In the genomic region with DNA sequence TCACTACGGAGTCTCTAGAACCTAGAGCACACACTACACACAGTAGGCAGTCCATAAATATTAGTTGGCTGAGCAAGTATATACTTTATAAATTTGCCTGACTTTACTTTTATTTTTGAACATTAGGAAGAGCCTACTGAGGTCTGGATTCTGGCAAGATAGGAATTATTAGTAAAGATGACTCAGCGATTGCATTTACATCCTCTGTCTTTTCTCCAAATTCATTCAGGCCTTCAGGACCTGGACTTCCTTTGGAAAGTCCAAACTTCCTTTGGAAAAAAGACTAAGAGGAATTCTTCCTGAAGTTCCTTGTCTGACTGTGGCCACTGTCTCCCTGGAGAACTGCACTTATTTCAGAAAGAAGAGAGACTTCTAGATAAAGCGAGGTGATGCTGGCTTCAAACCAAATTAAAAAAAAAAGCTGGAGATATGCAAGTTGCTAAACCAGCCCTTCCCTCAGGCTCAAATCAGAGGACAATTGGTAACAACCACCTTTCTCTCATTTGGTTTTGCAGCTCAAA, we compare ENCODE assay signal across 26 cellular contexts.
DNase-seq lines count a peak whose midpoint lies in the region; ATAC-seq, FAIRE-seq and TF ChIP-seq lines count a peak whose summit lies in the region.
"Had no signal": no experiment of that assay in that cellular context is flagged by ENCODE, and none has a peak within 500 bp of the region (broad histone marks: within the 10 kb centered on the region; RNA-seq: fewer than 3 reads in every experiment).

No MANE protein-coding gene starts in this region.

- no peaks in the 10 kb centered on the region for H3K36me3 ChIP-seq in liver (ENCODE audit: control insufficient read depth in 4 of 4, insufficient read depth in 3 of 4, low read depth in 1 of 4, low read length in 3 of 4)
- no peaks in the 10 kb centered on the region for H3K36me3 ChIP-seq in HepG2 (replicated peaks in 1 of 2; ENCODE audit: control insufficient read depth in 1 of 2, insufficient read depth in 2 of 2, low read length in 2 of 2)
- no peaks in the 10 kb centered on the region for H3K36me3 ChIP-seq in effector memory CD4-positive, alpha-beta T cell (ENCODE audit: control insufficient read depth, insufficient read depth, low read length)
- H3K36me3 ChIP-seq in tibial artery: no peaks in the 10 kb centered on the region
- H3K36me3 ChIP-seq: BE2C, lower lobe of right lung had no signal

- POLR2A ChIA-PET in HepG2 (lab: Yijun Ruan, JAX): no interaction called here

- peak overlapping the region; percentile 14 for H3K27ac Mint-ChIP-seq in chondrocyte (ENCODE audit: unreplicated experiment)
- H3K27ac Mint-ChIP-seq in activated T-helper 2 cell treated with anti-CD3 and anti-CD28 coated beads, Interferon-gamma antibody, Interleukin-2, Interleukin-4, amounts not matched to agents 10 μg/mL and 5 μg/mL and 100 μg/mL, durations not matched to agents 14 hours and 24 hours and 36 hours: no peak overlapping the region
- H3K27ac Mint-ChIP-seq: activated CD4-positive, alpha-beta T cell treated with anti-CD3 and anti-CD28 coated beads, Interleukin-2, amount 10 ng/mL, durations not matched to agents 24 days and 14 days; activated naive CD4-positive, alpha-beta T cell treated with anti-CD3 and anti-CD28 coated beads, Interleukin-2, amount 10 ng/mL, durations not matched to agents 7 days and 5 days; activated T-cell treated with anti-CD3 and anti-CD28 coated beads, Interleukin-2, amount 50 U/mL, for 72 hours; GM23338; T-helper 2 cell treated with Interferon-gamma antibody and Interleukin-4, amounts not matched to agents 5 μg/mL and 100 μg/mL, for 36 hours had no signal

- intact Hi-C loops in HepG2 (cut with micrococcal nuclease; ENCODE audit: unreplicated experiment) (no loop called here), tibial artery (cut with DNase I; ENCODE audit: low total_unique reads) (no loop called here)
- intact Hi-C loops in activated T-helper 2 cell treated with anti-CD3 and anti-CD28 coated beads, Interferon-gamma antibody, Interleukin-2, Interleukin-4, amounts not matched to agents 10 μg/mL and 5 μg/mL and 100 μg/mL, durations not matched to agents 14 hours and 24 hours and 36 hours (cut with micrococcal nuclease): no loop called here

- no peaks in the 10 kb centered on the region for H3K79me2 ChIP-seq in HepG2 (ENCODE audit: insufficient read depth, low read length)

- H3K4me1 Mint-ChIP-seq in chondrocyte (ENCODE audit: low read depth): peaks cover 16% of the 10 kb centered on the region
- H3K4me1 Mint-ChIP-seq in activated T-helper 2 cell treated with anti-CD3 and anti-CD28 coated beads, Interferon-gamma antibody, Interleukin-2, Interleukin-4, amounts not matched to agents 10 μg/mL and 5 μg/mL and 100 μg/mL, durations not matched to agents 14 hours and 24 hours and 36 hours (ENCODE audit: low read depth): no peaks in the 10 kb centered on the region
- H3K4me1 Mint-ChIP-seq: activated CD4-positive, alpha-beta T cell treated with anti-CD3 and anti-CD28 coated beads, Interleukin-2, amount 10 ng/mL, durations not matched to agents 24 days and 14 days; activated naive CD4-positive, alpha-beta T cell treated with anti-CD3 and anti-CD28 coated beads, Interleukin-2, amount 10 ng/mL, durations not matched to agents 7 days and 5 days; central memory CD8-positive, alpha-beta T cell; GM23338 had no signal

- 84% methylated on average over 3 of the region's 3 CpGs for WGBS in liver
- whole genome bisulfite sequencing in HepG2 (ENCODE audit: low lambda C conversion rate): 3% methylated on average over 3 of the region's 3 CpGs

- TF ChIP-seq EP300 in HepG2 (IDR thresholded peaks at IDR 0.05; ENCODE audit: low read depth in 2 of 2, low read length in 2 of 2) (no peak), HepG2 (CRISPR knock-in tag; IDR thresholded peaks at IDR 0.05; ENCODE audit: borderline replicate concordance) (no peak)

- H3K9me3 ChIP-seq in liver (ENCODE audit: control insufficient read depth in 4 of 4, low read length in 3 of 4) (no peaks in the 10 kb centered on the region), HepG2 (ENCODE audit: low read length) (no peaks in the 10 kb centered on the region), tibial artery (no peaks in the 10 kb centered on the region)
- no peaks in the 10 kb centered on the region for H3K9me3 ChIP-seq in effector memory CD4-positive, alpha-beta T cell (ENCODE audit: control insufficient read depth, low read length)
- H3K9me3 ChIP-seq: BE2C, lower lobe of right lung had no signal

- no TSS peak for BruUV-seq in HepG2 (replicated peaks; lab: Mats Ljungman, UMichigan)

- H3K27me3 ChIP-seq in liver (ENCODE audit: control insufficient read depth in 4 of 4, insufficient read depth in 4 of 4, low read length in 3 of 4) (peaks cover 0 to 2% (median 0%) of the 10 kb centered on the region in 4 donors), HepG2 (ENCODE audit: control insufficient read depth in 1 of 2, insufficient read depth in 2 of 2, low read length in 2 of 2) (no peaks in the 10 kb centered on the region; a peak in 1 of 5 replicates), tibial artery (no peaks in the 10 kb centered on the region)
- no peaks in the 10 kb centered on the region for H3K27me3 ChIP-seq in effector memory CD4-positive, alpha-beta T cell (replicated peaks; ENCODE audit: control insufficient read depth, insufficient read depth, low read length, poor library complexity, severe bottlenecking)
- H3K27me3 ChIP-seq: BE2C had no signal

- TF ChIP-seq POLR2A in HepG2 (IDR thresholded peaks at IDR 0.05; ENCODE audit: insufficient read depth in 1 of 2, low read depth in 2 of 2, low read length in 2 of 2): no peak

- TF ChIP-seq CTCF in liver (IDR thresholded peaks at IDR 0.05; ENCODE audit: low read depth, low read length, missing input control) (no peak), HepG2 (CRISPR knock-in tag; IDR thresholded peaks at IDR 0.05) (no peak), chondrocyte (IDR thresholded peaks at IDR 0.05) (no peak), tibial artery (IDR thresholded peaks at IDR 0.05) (no peak)

- H3K4me1 ChIP-seq in liver (ENCODE audit: control insufficient read depth in 4 of 4, insufficient read depth in 4 of 4, low read length in 3 of 4) (no peaks in the 10 kb centered on the region), HepG2 (ENCODE audit: insufficient read depth, low read length) (no peaks in the 10 kb centered on the region), tibial artery (peaks cover 0 to 13% (median 3%) of the 10 kb centered on the region in 4 donors)
- H3K4me1 ChIP-seq in effector memory CD4-positive, alpha-beta T cell (ENCODE audit: control insufficient read depth, insufficient read depth, low read length, poor library complexity, severe bottlenecking): no peaks in the 10 kb centered on the region
- H3K4me1 ChIP-seq: BE2C, lower lobe of right lung had no signal

- H3K36me3 Mint-ChIP-seq in chondrocyte (ENCODE audit: low read depth): no peaks in the 10 kb centered on the region
- H3K36me3 Mint-ChIP-seq in activated T-helper 2 cell treated with anti-CD3 and anti-CD28 coated beads, Interferon-gamma antibody, Interleukin-2, Interleukin-4, amounts not matched to agents 10 μg/mL and 5 μg/mL and 100 μg/mL, durations not matched to agents 14 hours and 24 hours and 36 hours (ENCODE audit: low read depth): no peaks in the 10 kb centered on the region
- H3K36me3 Mint-ChIP-seq: activated naive CD4-positive, alpha-beta T cell treated with anti-CD3 and anti-CD28 coated beads, Interleukin-2, amount 10 ng/mL, durations not matched to agents 7 days and 5 days had no signal

- ATAC-seq in HepG2 (no peak), HG03439 (IDR thresholded peaks at IDR 0.05; ENCODE audit: unreplicated experiment) (no peak)
- ATAC-seq: activated T-cell treated with anti-CD3 and anti-CD28 coated beads, Interleukin-2, amount 50 U/mL, for 72 hours; GM23338; lower lobe of right lung had no signal

- H3K9ac ChIP-seq in liver (ENCODE audit: low read depth in 1 of 2, low read length in 2 of 2): no peak overlapping the region
- H3K9ac ChIP-seq in HepG2 (ENCODE audit: insufficient read depth, low read depth, low read length): no peak overlapping the region

- no peak overlapping the region for H2AFZ ChIP-seq in HepG2 (ENCODE audit: low read length)
- H2AFZ ChIP-seq: GM23338 had no signal

- no peaks in the 10 kb centered on the region for H4K20me1 ChIP-seq in HepG2 (ENCODE audit: insufficient read depth, low read length)

- H3K4me3 Mint-ChIP-seq in chondrocyte (ENCODE audit: unreplicated experiment): no peak overlapping the region
- no peak overlapping the region for H3K4me3 Mint-ChIP-seq in activated T-helper 2 cell treated with anti-CD3 and anti-CD28 coated beads, Interferon-gamma antibody, Interleukin-2, Interleukin-4, amounts not matched to agents 10 μg/mL and 5 μg/mL and 100 μg/mL, durations not matched to agents 14 hours and 24 hours and 36 hours (ENCODE audit: low read depth)
- H3K4me3 Mint-ChIP-seq: activated CD4-positive, alpha-beta T cell treated with anti-CD3 and anti-CD28 coated beads, Interleukin-2, amount 10 ng/mL, durations not matched to agents 24 days and 14 days; activated naive CD4-positive, alpha-beta T cell treated with anti-CD3 and anti-CD28 coated beads, Interleukin-2, amount 10 ng/mL, durations not matched to agents 7 days and 5 days; activated T-cell treated with anti-CD3 and anti-CD28 coated beads, Interleukin-2, amount 50 U/mL, for 72 hours; central memory CD8-positive, alpha-beta T cell; GM23338; T-helper 2 cell treated with Interferon-gamma antibody and Interleukin-4, amounts not matched to agents 5 μg/mL and 100 μg/mL, for 36 hours had no signal

- CTCF ChIA-PET in HepG2 (lab: Yijun Ruan, JAX; ENCODE audit: low intra/inter-chr PET ratio, low total read pairs): no interaction called here

- in situ Hi-C loops in HepG2 (cut with HindIII; ENCODE audit: extremely low pct_ligation_motif_present, low pct_unique_long_range_greater_than_20kb): no loop called here

- H3K4me2 ChIP-seq in HepG2 (ENCODE audit: low read depth, low read length): no peak overlapping the region
- H3K4me2 ChIP-seq: GM23338 had no signal

- H3K9me3 Mint-ChIP-seq in chondrocyte (ENCODE audit: low read depth): peaks cover 4% of the 10 kb centered on the region
- H3K9me3 Mint-ChIP-seq in activated T-helper 2 cell treated with anti-CD3 and anti-CD28 coated beads, Interferon-gamma antibody, Interleukin-2, Interleukin-4, amounts not matched to agents 10 μg/mL and 5 μg/mL and 100 μg/mL, durations not matched to agents 14 hours and 24 hours and 36 hours: no peaks in the 10 kb centered on the region
- H3K9me3 Mint-ChIP-seq: activated CD4-positive, alpha-beta T cell treated with anti-CD3 and anti-CD28 coated beads, Interleukin-2, amount 10 ng/mL, durations not matched to agents 24 days and 14 days; activated naive CD4-positive, alpha-beta T cell treated with anti-CD3 and anti-CD28 coated beads, Interleukin-2, amount 10 ng/mL, durations not matched to agents 7 days and 5 days; activated T-cell treated with anti-CD3 and anti-CD28 coated beads, Interleukin-2, amount 50 U/mL, for 72 hours; central memory CD8-positive, alpha-beta T cell; GM23338; T-helper 2 cell treated with Interferon-gamma antibody and Interleukin-4, amounts not matched to agents 5 μg/mL and 100 μg/mL, for 36 hours had no signal

- FAIRE-seq in HepG2 (lab: Jason Lieb, UNC): no peak
- FAIRE-seq: endothelial cell of umbilical vein, GM18507, islet of Langerhans had no signal

- TF ChIP-seq RAD21 in liver (IDR thresholded peaks at IDR 0.05) (no peak), HepG2 (CRISPR knock-in tag; IDR thresholded peaks at IDR 0.05) (no peak)

- no peak overlapping the region for H3K4me3 ChIP-seq in liver (ENCODE audit: low read depth in 1 of 3, low read length in 3 of 3)
- no peak overlapping the region for H3K4me3 ChIP-seq in HepG2 (replicated peaks in 1 of 3; ENCODE audit: insufficient read depth in 1 of 3, low read depth in 2 of 3, low read length in 3 of 3)
- no peak overlapping the region for H3K4me3 ChIP-seq in effector memory CD4-positive, alpha-beta T cell (ENCODE audit: insufficient read depth, low read depth, low read length, poor library complexity, severe bottlenecking)
- no peak overlapping the region for H3K4me3 ChIP-seq in tibial artery
- H3K4me3 ChIP-seq: GM23338, lower lobe of right lung had no signal

- no peaks in the 10 kb centered on the region for H3K27me3 Mint-ChIP-seq in chondrocyte (ENCODE audit: low read depth)
- H3K27me3 Mint-ChIP-seq in activated T-helper 2 cell treated with anti-CD3 and anti-CD28 coated beads, Interferon-gamma antibody, Interleukin-2, Interleukin-4, amounts not matched to agents 10 μg/mL and 5 μg/mL and 100 μg/mL, durations not matched to agents 14 hours and 24 hours and 36 hours (ENCODE audit: low read depth): no peaks in the 10 kb centered on the region

- DNase-seq in HepG2 (ENCODE audit: low spot score) (no peak), chondrocyte (ENCODE audit: low spot score) (no peak), iris pigment epithelial cell (ENCODE audit: low read depth) (peak; percentile 23), tibial artery (no peak)
- no peak for DNase-seq in effector memory CD4-positive, alpha-beta T cell
- no peak for DNase-seq in activated T-helper 2 cell treated with anti-CD3 and anti-CD28 coated beads, Interferon-gamma antibody, Interleukin-2, Interleukin-4, amounts not matched to agents 10 μg/mL and 5 μg/mL and 100 μg/mL, durations not matched to agents 14 hours and 24 hours and 36 hours (ENCODE audit: low spot score)
- DNase-seq: activated CD4-positive, alpha-beta T cell treated with anti-CD3 and anti-CD28 coated beads, Interleukin-2, amount 10 ng/mL, durations not matched to agents 24 days and 14 days; activated naive CD4-positive, alpha-beta T cell treated with anti-CD3 and anti-CD28 coated beads, Interleukin-2, amount 10 ng/mL, durations not matched to agents 7 days and 5 days; activated T-cell treated with anti-CD3 and anti-CD28 coated beads, Interleukin-2, amount 50 U/mL, for 72 hours; amygdala; BE2C; GF-D8; hypothalamus; Kasumi-1; lower lobe of right lung; NCI-H1092; NCI-H187; stimulated activated CD4-positive, alpha-beta T cell treated with anti-CD3 and anti-CD28 coated beads, Interleukin-1b, Interleukin-23, amount 100 ng/mL, for 48 hours had no signal

- H3K27ac ChIP-seq in liver (ENCODE audit: low read depth in 1 of 2, low read length in 2 of 2) (no peak overlapping the region), HepG2 (ENCODE audit: extremely low read length, insufficient read depth, low read length) (no peak overlapping the region), tibial artery (no peak overlapping the region)
- no peak overlapping the region for H3K27ac ChIP-seq in effector memory CD4-positive, alpha-beta T cell (ENCODE audit: insufficient read depth, low read length, poor library complexity, severe bottlenecking)
- H3K27ac ChIP-seq: lower lobe of right lung had no signal
